7 cellular contexts compared by ENCODE assay signal in genomic region chrX:16445166-16445752, GRCh38.
DNase-seq lines count a peak whose midpoint lies in the region; ATAC-seq and TF ChIP-seq lines count a peak whose summit lies in the region.

No MANE protein-coding gene starts in this region.

- intact Hi-C loops in psoas muscle (cut with DNase I): loop anchor here in 1 of 2 donors (10.0 kb wide), 1 partner anchor 680 kb away; no protein-coding TSS in a partner anchor

- no peaks in the 10 kb centered on the region for H3K9me3 ChIP-seq in psoas muscle

- no peaks in the 10 kb centered on the region for H3K27me3 ChIP-seq in psoas muscle (ENCODE audit: insufficient read depth in 3 of 3, low read length in 2 of 3)

- TF ChIP-seq CTCF in NB4 (IDR thresholded peaks at IDR 0.05; ENCODE audit: low read depth, low read length) (peak; percentile 67), epithelial cell of proximal tubule (conservative IDR thresholded peaks at IDR 0.05; ENCODE audit: low read depth, low read length) (peak; percentile 69), psoas muscle (IDR thresholded peaks at IDR 0.05) (peak; percentile 55)

- no peaks in the 10 kb centered on the region for H3K4me1 ChIP-seq in psoas muscle

- ATAC-seq in GM21390 (IDR thresholded peaks at IDR 0.05; ENCODE audit: unreplicated experiment) (peak; percentile 72), psoas muscle (peak; percentile 47 to 74 (median 66)), HG02759 (IDR thresholded peaks at IDR 0.05; ENCODE audit: unreplicated experiment) (no peak)

- H3K27ac ChIP-seq in psoas muscle: no peak overlapping the region

- DNase-seq in ELR (ENCODE audit: low read depth) (peak; percentile 48), NB4 (ENCODE audit: low read depth) (peak; percentile 42), epithelial cell of proximal tubule (ENCODE audit: low read depth) (no peak), psoas muscle (no peak)
- peak; percentile 3 to 8 for DNase-seq in activated CD4-positive, alpha-beta T cell treated with anti-CD3 and anti-CD28 coated beads, Interleukin-2, amount 50 U/mL, for 4 hours

- no peaks in the 10 kb centered on the region for H3K36me3 ChIP-seq in psoas muscle (ENCODE audit: insufficient read depth in 1 of 2, low read depth in 1 of 2)

- no peak for TF ChIP-seq POLR2A in NB4 (IDR thresholded peaks at IDR 0.05; ENCODE audit: extremely low read depth, insufficient read length)

- H3K4me3 ChIP-seq in NB4 (ENCODE audit: low read depth, low read length) (no peak overlapping the region), epithelial cell of proximal tubule (ENCODE audit: low read depth, low read length) (no peak overlapping the region), psoas muscle (no peak overlapping the region)

- 48 to 52% (median 49%) methylated on average over 5 to 6 of the region's 6 CpGs for WGBS in psoas muscle, 3 donors

Comparison
In these comparisons a context has a peak if more than half of its experiments do, and no peak if none do; other contexts are left out.
1. DNase-seq: peak in ELR (single experiment), NB4 (single experiment) and activated CD4-positive, alpha-beta T cell treated with anti-CD3 and anti-CD28 coated beads, Interleukin-2, amount 50 U/mL, for 4 hours (2 of 2); none in epithelial cell of proximal tubule (single experiment) and psoas muscle (0 of 2).
2. Peak in every context shown above with its lines, with median percentiles within 50 percentile points of each other: CTCF ChIP-seq.